22 cellular contexts compared by ENCODE assay signal in genomic region chr1:245867724-245868123, GRCh38.
DNase-seq lines count a peak whose midpoint lies in the region; ATAC-seq, FAIRE-seq and TF ChIP-seq lines count a peak whose summit lies in the region.
"Had no signal": no experiment of that assay in that cellular context is flagged by ENCODE, and none has a peak within 500 bp of the region (broad histone marks: within the 10 kb centered on the region; RNA-seq: fewer than 3 reads in every experiment).

No MANE protein-coding gene starts in this region.

- H3K9me3 Mint-ChIP-seq in nephron progenitor cell: no peaks in the 10 kb centered on the region
- H3K9me3 Mint-ChIP-seq: CD8-positive, alpha-beta T cell; HFFc6 had no signal

- H3K27ac ChIP-seq in right atrium auricular region (no peak overlapping the region), left ventricle myocardium inferior (replicated peaks) (no peak overlapping the region)
- H3K27ac ChIP-seq: 22Rv1, BLaER1, C4-2B had no signal

- DNase-seq in Right ventricle myocardium inferior (ENCODE audit: missing footprints) (no peak), right atrium auricular region (ENCODE audit: low spot score) (no peak), left ventricle myocardium superior (peak; percentile 33), left ventricle myocardium inferior (no peak), nephron progenitor cell (no peak), urothelium cell line (ENCODE audit: low spot score) (no peak)
- DNase-seq: Caco-2; CD4-positive, CD25-positive, alpha-beta regulatory T cell; CD8-positive, alpha-beta T cell; DMS153; DND-41; GOT3; HFFc6 had no signal

- FAIRE-seq in urothelium cell line (lab: Jason Lieb, UNC): no peak
- FAIRE-seq: A204.1, G401.6, GM12892, H54 had no signal

- TF ChIP-seq CTCF in right atrium auricular region (IDR thresholded peaks at IDR 0.05) (no peak), left ventricle myocardium inferior (IDR thresholded peaks at IDR 0.05; ENCODE audit: borderline replicate concordance) (no peak), nephron progenitor cell (IDR thresholded peaks at IDR 0.05) (no peak)

- H3K4me3 Mint-ChIP-seq in nephron progenitor cell: no peak overlapping the region
- H3K4me3 Mint-ChIP-seq: B cell; CD4-positive, CD25-positive, alpha-beta regulatory T cell; CD8-positive, alpha-beta T cell; HFFc6 had no signal

- ATAC-seq in Right ventricle myocardium inferior (peak; percentile 31), left ventricle myocardium superior (peak; percentile 70)
- ATAC-seq: CD8-positive, alpha-beta T cell had no signal

- H3K4me1 ChIP-seq in right atrium auricular region (no peaks in the 10 kb centered on the region), left ventricle myocardium inferior (no peaks in the 10 kb centered on the region)
- H3K4me1 ChIP-seq: BLaER1, Caco-2, HAP-1 had no signal

- H3K27me3 ChIP-seq in right atrium auricular region (no peaks in the 10 kb centered on the region), left ventricle myocardium inferior (ENCODE audit: low read depth) (no peaks in the 10 kb centered on the region)
- H3K27me3 ChIP-seq: BLaER1 had no signal

- no peaks in the 10 kb centered on the region for H3K27me3 Mint-ChIP-seq in nephron progenitor cell (ENCODE audit: low read depth, poor library complexity)
- H3K27me3 Mint-ChIP-seq: B cell; CD4-positive, CD25-positive, alpha-beta regulatory T cell had no signal

- H3K36me3 ChIP-seq in right atrium auricular region: no peaks in the 10 kb centered on the region
- H3K36me3 ChIP-seq in left ventricle myocardium inferior: no peaks in the 10 kb centered on the region
- H3K36me3 ChIP-seq: HAP-1 had no signal

- peak overlapping the region; percentile 88 for H3K27ac Mint-ChIP-seq in nephron progenitor cell
- H3K27ac Mint-ChIP-seq: B cell; CD8-positive, alpha-beta T cell; HFFc6 had no signal

- intact Hi-C loops in Right ventricle myocardium inferior (cut with DNase I): no loop called here
- intact Hi-C loops in left ventricle myocardium superior (cut with micrococcal nuclease): no loop called here
- intact Hi-C loops in left ventricle myocardium inferior (cut with micrococcal nuclease): no loop called here

- H3K4me3 ChIP-seq in right atrium auricular region: no peak overlapping the region
- H3K4me3 ChIP-seq in left ventricle myocardium inferior: no peak overlapping the region
- H3K4me3 ChIP-seq: BLaER1, HAP-1 had no signal

- peaks cover 10% of the 10 kb centered on the region for H3K36me3 Mint-ChIP-seq in nephron progenitor cell (ENCODE audit: low read depth)

- H3K9me3 ChIP-seq in right atrium auricular region (no peaks in the 10 kb centered on the region), left ventricle myocardium inferior (replicated peaks) (no peaks in the 10 kb centered on the region)
- H3K9me3 ChIP-seq: BLaER1, Caco-2, HAP-1 had no signal

- H3K4me1 Mint-ChIP-seq in nephron progenitor cell: peaks cover 46% of the 10 kb centered on the region
- H3K4me1 Mint-ChIP-seq: B cell; CD4-positive, CD25-positive, alpha-beta regulatory T cell had no signal
